Comparison of ENCODE assay signal across 1 cellular context in the genomic region with DNA sequence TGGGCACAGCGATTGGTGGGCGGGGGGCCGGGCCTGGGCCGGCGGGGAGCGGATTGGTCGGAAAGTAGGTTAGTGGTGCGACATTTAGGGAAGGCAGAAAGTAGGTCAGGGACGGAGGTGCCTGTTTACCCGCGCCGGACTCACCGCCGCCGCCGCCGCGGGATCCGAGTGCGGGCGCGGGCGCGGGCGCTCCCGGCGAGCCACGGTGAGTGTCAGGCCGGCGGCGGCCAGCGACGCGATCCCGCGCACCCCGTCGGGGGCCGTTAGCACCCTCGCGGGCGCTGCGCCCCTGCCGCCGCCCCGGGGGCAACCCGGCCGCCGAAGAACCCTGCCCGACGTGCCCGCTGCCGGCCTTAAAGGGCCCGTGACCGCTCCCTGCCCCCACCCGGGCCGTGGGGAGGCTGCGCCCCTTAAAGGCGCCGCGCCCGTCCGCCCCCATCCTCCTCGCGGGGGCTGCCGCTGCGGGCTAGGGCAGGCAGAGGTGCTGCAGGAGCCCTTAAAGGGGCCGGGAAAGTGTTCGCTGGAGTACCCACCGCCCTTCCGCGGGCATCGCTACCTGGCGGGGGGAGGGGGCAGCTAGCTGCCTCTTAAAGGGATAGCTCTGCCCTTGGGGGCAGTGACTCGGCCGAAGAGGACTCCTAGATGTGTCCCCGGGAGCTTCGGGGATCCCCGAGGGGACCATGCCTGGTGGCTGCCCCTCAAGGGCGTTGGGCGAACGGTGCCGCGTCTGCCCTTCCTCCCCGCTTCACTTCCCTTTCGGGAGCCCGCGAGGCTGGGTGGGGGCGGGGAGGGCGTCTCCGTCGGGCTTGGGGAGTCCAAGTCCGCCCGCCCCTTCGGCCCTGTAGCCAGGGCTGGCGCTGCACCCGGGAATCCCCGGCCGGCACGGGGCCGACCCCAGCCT.
TF ChIP-seq lines count a peak whose summit lies in the region.

TSS of gene BMAL1 (plus strand) at position 72 of the 901 bp plus-strand sequence. CDS start 76,519 bp downstream, outside the sequence.

TF ChIP-seq in endothelial cell of umbilical vein, 7 proteins besides CTCF, POLR2A, EP300 and RAD21 (continued from another document):
- TF ChIP-seq POLR2AphosphoS5 (IDR thresholded peaks at IDR 0.05; ENCODE audit: insufficient read depth, low read depth, low read length): peak; percentile 30
- TF ChIP-seq MYC (IDR thresholded peaks at IDR 0.05; ENCODE audit: low read depth, low read length): no peak
- no peak for TF ChIP-seq GATA2 (IDR thresholded peaks at IDR 0.05; ENCODE audit: insufficient read depth, insufficient read length, low read depth, low read length)
